Comparison of ENCODE assay signal across 9 cellular contexts in genomic region chr15:38688761-38689160, GRCh38.
DNase-seq lines count a peak whose midpoint lies in the region; ATAC-seq and TF ChIP-seq lines count a peak whose summit lies in the region.
"Had no signal": no experiment of that assay in that cellular context is flagged by ENCODE, and none has a peak within 500 bp of the region (broad histone marks: within the 10 kb centered on the region; RNA-seq: fewer than 3 reads in every experiment).

No MANE protein-coding gene starts in this region.

- peak overlapping the region; percentile 26; the same call in 1 of the 2 replicates for H3K4me2 ChIP-seq in HCT116 (ENCODE audit: low read length)

- intact Hi-C loops in HCT116 (cut with micrococcal nuclease): loop anchor here (10.0 kb wide), 1 partner anchor 334 kb away; no protein-coding TSS in a partner anchor
- intact Hi-C loops in upper lobe of right lung (cut with DNase I): loop anchor here (10.0 kb wide), 2 partner anchors 124 to 244 kb away; partner anchors contain the start of gene RASGRP1
- intact Hi-C loops in Right ventricle myocardium inferior (cut with DNase I): loop anchor here (5.0 to 10.0 kb wide), 2 partner anchors 236 to 694 kb away; partner anchors contain the start of gene FAM98B

- TF ChIP-seq RAD21 in HCT116 (IDR thresholded peaks at IDR 0.05; ENCODE audit: low read depth): no peak

- H2AFZ ChIP-seq in HCT116 (ENCODE audit: low read depth, low read length, poor library complexity, severe bottlenecking): no peak overlapping the region

- H3K27me3 ChIP-seq in HCT116 (ENCODE audit: insufficient read depth, low read length): no peaks in the 10 kb centered on the region
- no peaks in the 10 kb centered on the region for H3K27me3 ChIP-seq in upper lobe of right lung

- RAD21 ChIA-PET in HCT116 (lab: Charles Lee; ENCODE audit: low non-redundant PET in 1 of 2, low total read pairs in 2 of 2, uncharacterized antibody in 2 of 2, unreplicated experiment in 2 of 2): no interaction called here

- TF ChIP-seq POLR2A in HCT116 (IDR thresholded peaks at IDR 0.05; ENCODE audit: borderline replicate concordance, extremely low read depth, insufficient read depth, insufficient read length): no peak

- H3K4me1 ChIP-seq in HCT116 (ENCODE audit: control insufficient read depth in 1 of 2, insufficient read depth in 2 of 2, low read length in 2 of 2) (peaks cover 0 to 10% of the 10 kb centered on the region in 2 experiments; a peak in 1 of 4 replicates), upper lobe of right lung (no peaks in the 10 kb centered on the region)

- H3K79me2 ChIP-seq in HCT116 (ENCODE audit: insufficient read depth, low read length): no peaks in the 10 kb centered on the region

- no peak overlapping the region for H3K9ac ChIP-seq in HCT116 (ENCODE audit: low read length)

- DNase-seq in HCT116 (ENCODE audit: low read depth, low spot score): no peak
- peak; percentile 26 to 40 (median 34) for DNase-seq in activated CD4-positive, CD25-positive, alpha-beta regulatory T cell (lab: John Stamatoyannopoulos, UW)
- peak; percentile 76 for DNase-seq in activated naive CD4-positive, alpha-beta T cell treated with Interleukin-2 at 50 U/mL for 16 hours
- DNase-seq in stimulated activated CD4-positive, alpha-beta T cell treated with anti-CD3 and anti-CD28 coated beads, Interleukin-4, amount 100 ng/mL, for 1 hour: peak; percentile 46
- DNase-seq in upper lobe of right lung: no peak
- DNase-seq in SIG-M5 treated with dmso at 0.1 percent for 504 hours (lab: John Stamatoyannopoulos, UW; ENCODE audit: unreplicated experiment): no peak
- no peak for DNase-seq in Right ventricle myocardium inferior (ENCODE audit: missing footprints)
- DNase-seq: nephron progenitor cell had no signal

- H3K4me3 ChIP-seq in HCT116 (replicated peaks in 1 of 2; ENCODE audit: low read depth in 1 of 2, low read length in 2 of 2) (no peak overlapping the region), upper lobe of right lung (no peak overlapping the region)

- H3K36me3 ChIP-seq in HCT116 (ENCODE audit: control insufficient read depth in 1 of 2, insufficient read depth in 2 of 2, low read length in 2 of 2) (no peaks in the 10 kb centered on the region), upper lobe of right lung (no peaks in the 10 kb centered on the region)

- no peaks in the 10 kb centered on the region for H4K20me1 ChIP-seq in HCT116 (ENCODE audit: insufficient read depth)

- no peak overlapping the region for H3K27ac ChIP-seq in HCT116 (ENCODE audit: low read depth, low read length)
- no peak overlapping the region for H3K27ac ChIP-seq in upper lobe of right lung

- CTCF ChIA-PET in HCT116 (lab: Charles Lee): interaction anchor here (2.1 to 4.5 kb wide), 3 partner anchors 11 to 249 kb away, joined by 10 to 38 read pairs (median 34); no protein-coding TSS in a partner anchor

- POLR2A ChIA-PET in HCT116 (lab: Charles Lee): no interaction called here

- TF ChIP-seq CTCF in HCT116 (IDR thresholded peaks at IDR 0.05 in 2 of 3, conservative IDR thresholded peaks at IDR 0.05 in 1 of 3; ENCODE audit: borderline replicate concordance in 1 of 3, insufficient read depth in 1 of 3, low read depth in 2 of 3, low read length in 2 of 3) (no peak), upper lobe of right lung (IDR thresholded peaks at IDR 0.05) (no peak)

- no peaks in the 10 kb centered on the region for H3K9me3 ChIP-seq in HCT116 (ENCODE audit: control insufficient read depth in 1 of 2, insufficient read depth in 1 of 2, low read depth in 1 of 2, low read length in 2 of 2)
- H3K9me3 ChIP-seq in upper lobe of right lung: no peaks in the 10 kb centered on the region

- no peaks in the 10 kb centered on the region for H3K9me2 ChIP-seq in HCT116 (ENCODE audit: insufficient read depth)

- no TSS peak for BruUV-seq in HCT116 (replicated peaks; lab: Mats Ljungman, UMichigan)

- ATAC-seq in HCT116 (no peak), GM18909 (IDR thresholded peaks at IDR 0.05; ENCODE audit: poor library complexity, unreplicated experiment) (no peak), upper lobe of right lung (no peak), Right ventricle myocardium inferior (no peak)

TF ChIP-seq in HCT116, 20 proteins besides CTCF, POLR2A, EP300 and RAD21:
- TF ChIP-seq JUND (IDR thresholded peaks at IDR 0.05) (no peak), ZBTB33 (IDR thresholded peaks at IDR 0.05; ENCODE audit: extremely low read depth, insufficient replicate concordance, low read length) (no peak), MAX (IDR thresholded peaks at IDR 0.05) (no peak), FOSL1 (IDR thresholded peaks at IDR 0.05; ENCODE audit: low read depth) (no peak), SRF (IDR thresholded peaks at IDR 0.05; ENCODE audit: low read depth) (no peak), TCF7L2 (IDR thresholded peaks at IDR 0.05; ENCODE audit: borderline replicate concordance, extremely low read depth, insufficient read depth, insufficient read length) (no peak), CEBPB (IDR thresholded peaks at IDR 0.05; ENCODE audit: low read depth) (no peak), ZNF274 (IDR thresholded peaks at IDR 0.05; ENCODE audit: low read depth, low read length) (no peak), ATF3 (IDR thresholded peaks at IDR 0.05) (no peak), ELF1 (IDR thresholded peaks at IDR 0.05; ENCODE audit: borderline replicate concordance, low read depth) (no peak), POLR2AphosphoS5 (IDR thresholded peaks at IDR 0.05; ENCODE audit: low read depth, low read length) (no peak), SP1 (IDR thresholded peaks at IDR 0.05; ENCODE audit: low read depth) (no peak), YY1 (IDR thresholded peaks at IDR 0.05; ENCODE audit: extremely low read depth, insufficient replicate concordance, low read depth, low read length) (no peak)

Comparison
In these comparisons a context has a peak if more than half of its experiments do, and no peak if none do; other contexts are left out.
1. DNase-seq: peak in activated CD4-positive, CD25-positive, alpha-beta regulatory T cell (4 of 4), activated naive CD4-positive, alpha-beta T cell treated with Interleukin-2 at 50 U/mL for 16 hours (single experiment) and stimulated activated CD4-positive, alpha-beta T cell treated with anti-CD3 and anti-CD28 coated beads, Interleukin-4, amount 100 ng/mL, for 1 hour (single experiment); none in HCT116 (single experiment), upper lobe of right lung (single experiment), SIG-M5 treated with dmso at 0.1 percent for 504 hours (single experiment) and Right ventricle myocardium inferior (single experiment).